Comparison of ENCODE assay signal across 9 cellular contexts in genomic region chr20:48722737-48723191, GRCh38.
DNase-seq lines count a peak whose midpoint lies in the region; ATAC-seq and TF ChIP-seq lines count a peak whose summit lies in the region.
"Had no signal": no experiment of that assay in that cellular context is flagged by ENCODE, and none has a peak within 500 bp of the region (broad histone marks: within the 10 kb centered on the region; RNA-seq: fewer than 3 reads in every experiment).

No MANE protein-coding gene starts in this region.

- peak overlapping the region; percentile 23 to 77 (median 74) for H3K27ac ChIP-seq in gastroesophageal sphincter
- H3K27ac ChIP-seq: 22Rv1 had no signal

- POLR2A ChIA-PET in activated CD4-positive, alpha-beta T cell treated with anti-CD3 and anti-CD28 coated beads, Interleukin-2, amount 10 ng/mL, durations not matched to agents 7 days and 5 days (lab: Charles Lee) = interaction anchor here (0.6 to 1.1 kb wide), 2 partner anchors 16 to 119 kb away, joined by 3 read pairs; no protein-coding TSS in a partner anchor

- CTCF ChIA-PET in activated CD4-positive, alpha-beta T cell treated with anti-CD3 and anti-CD28 coated beads, Interleukin-2, amount 10 ng/mL, durations not matched to agents 7 days and 5 days (lab: Charles Lee) = interaction anchor here (0.7 to 1.0 kb wide), 4 partner anchors 11 to 56 kb away, joined by 3 to 5 read pairs (median 3); no protein-coding TSS in a partner anchor

- H3K27me3 Mint-ChIP-seq in stimulated activated naive B cell treated with anti-CD40 and anti-IgM and Interleukin-4, amounts not matched to agents 10 μg/mL and 1 μg/mL and 100 μg/mL, for 72 hours = no peaks in the 10 kb centered on the region
- no peaks in the 10 kb centered on the region for H3K27me3 Mint-ChIP-seq in activated CD4-positive, alpha-beta T cell treated with anti-CD3 and anti-CD28 coated beads, Interleukin-2, amount 10 ng/mL, durations not matched to agents 7 days and 5 days

- no peak for ATAC-seq in gastroesophageal sphincter
- ATAC-seq in stimulated activated naive B cell treated with anti-CD40 and anti-IgM and Interleukin-4, amounts not matched to agents 10 μg/mL and 1 μg/mL and 100 μg/mL, for 72 hours (replicated peaks) = peak; percentile 67 to 71
- ATAC-seq in HG02763 (IDR thresholded peaks at IDR 0.05; ENCODE audit: unreplicated experiment) = no peak

- TF ChIP-seq EP300 in gastroesophageal sphincter (IDR thresholded peaks at IDR 0.05) = no peak

- DNase-seq in DMS 273 (lab: John Stamatoyannopoulos, UW; ENCODE audit: unreplicated experiment) (peak; percentile 66), DMS 273 treated with DMSO at 0.1 percent for 48 hours (lab: John Stamatoyannopoulos, UW) (no peak), T1000 (lab: John Stamatoyannopoulos, UW) (peak; percentile 69), NCI-H1105 (lab: John Stamatoyannopoulos, UW) (no peak)
- peak; percentile 35 for DNase-seq in stimulated activated naive B cell treated with anti-CD40 and anti-IgM and Interleukin-4, amounts not matched to agents 10 μg/mL and 1 μg/mL and 100 μg/mL, for 72 hours
- DNase-seq in activated CD4-positive, alpha-beta T cell treated with anti-CD3 and anti-CD28 coated beads, Interleukin-2, amount 10 ng/mL, durations not matched to agents 7 days and 5 days = no peak

- WGBS in gastroesophageal sphincter (ENCODE audit: low coverage in 1 of 2), 2 donors = no CpG with 5 or more reads among the region's 8 CpGs

- H3K36me3 ChIP-seq in gastroesophageal sphincter = peaks cover 0 to 6% of the 10 kb centered on the region in 2 donors

- peaks cover 0 to 11% (median 0%) of the 10 kb centered on the region in 3 donors for H3K9me3 ChIP-seq in gastroesophageal sphincter

- peaks cover 40 to 72% of the 10 kb centered on the region in 2 donors for H3K36me3 Mint-ChIP-seq in stimulated activated naive B cell treated with anti-CD40 and anti-IgM and Interleukin-4, amounts not matched to agents 10 μg/mL and 1 μg/mL and 100 μg/mL, for 72 hours
- H3K36me3 Mint-ChIP-seq in activated CD4-positive, alpha-beta T cell treated with anti-CD3 and anti-CD28 coated beads, Interleukin-2, amount 10 ng/mL, durations not matched to agents 7 days and 5 days (ENCODE audit: low read depth) = peaks cover 58% of the 10 kb centered on the region

- peaks cover 60 to 71% of the 10 kb centered on the region in 2 donors for H3K4me1 Mint-ChIP-seq in stimulated activated naive B cell treated with anti-CD40 and anti-IgM and Interleukin-4, amounts not matched to agents 10 μg/mL and 1 μg/mL and 100 μg/mL, for 72 hours
- peaks cover 64% of the 10 kb centered on the region for H3K4me1 Mint-ChIP-seq in activated CD4-positive, alpha-beta T cell treated with anti-CD3 and anti-CD28 coated beads, Interleukin-2, amount 10 ng/mL, durations not matched to agents 7 days and 5 days

- no peak for TF ChIP-seq CTCF in gastroesophageal sphincter (IDR thresholded peaks at IDR 0.05)

- peak overlapping the region; percentile 52 to 59 for H3K4me3 Mint-ChIP-seq in stimulated activated naive B cell treated with anti-CD40 and anti-IgM and Interleukin-4, amounts not matched to agents 10 μg/mL and 1 μg/mL and 100 μg/mL, for 72 hours
- H3K4me3 Mint-ChIP-seq in activated CD4-positive, alpha-beta T cell treated with anti-CD3 and anti-CD28 coated beads, Interleukin-2, amount 10 ng/mL, durations not matched to agents 7 days and 5 days = no peak overlapping the region

- no peak overlapping the region for H3K4me3 ChIP-seq in gastroesophageal sphincter

- peaks cover 0 to 60% (median 9%) of the 10 kb centered on the region in 3 donors for H3K4me1 ChIP-seq in gastroesophageal sphincter

- H3K9me3 Mint-ChIP-seq in stimulated activated naive B cell treated with anti-CD40 and anti-IgM and Interleukin-4, amounts not matched to agents 10 μg/mL and 1 μg/mL and 100 μg/mL, for 72 hours = peaks cover 7 to 11% of the 10 kb centered on the region in 2 donors
- no peaks in the 10 kb centered on the region for H3K9me3 Mint-ChIP-seq in activated CD4-positive, alpha-beta T cell treated with anti-CD3 and anti-CD28 coated beads, Interleukin-2, amount 10 ng/mL, durations not matched to agents 7 days and 5 days

- no peak for TF ChIP-seq POLR2A in gastroesophageal sphincter (IDR thresholded peaks at IDR 0.05)

- no peaks in the 10 kb centered on the region for H3K27me3 ChIP-seq in gastroesophageal sphincter

- peak overlapping the region; percentile 93 for H3K27ac Mint-ChIP-seq in stimulated activated naive B cell treated with anti-CD40 and anti-IgM and Interleukin-4, amounts not matched to agents 10 μg/mL and 1 μg/mL and 100 μg/mL, for 72 hours
- no peak overlapping the region for H3K27ac Mint-ChIP-seq in activated CD4-positive, alpha-beta T cell treated with anti-CD3 and anti-CD28 coated beads, Interleukin-2, amount 10 ng/mL, durations not matched to agents 7 days and 5 days

Comparison
In these comparisons a context has a peak if more than half of its experiments do, and no peak if none do; other contexts are left out.
1. DNase-seq: peak in DMS 273 (single experiment), T1000 (single experiment) and stimulated activated naive B cell treated with anti-CD40 and anti-IgM and Interleukin-4, amounts not matched to agents 10 μg/mL and 1 μg/mL and 100 μg/mL, for 72 hours (single experiment); none in DMS 273 treated with DMSO at 0.1 percent for 48 hours (single experiment), NCI-H1105 (single experiment) and activated CD4-positive, alpha-beta T cell treated with anti-CD3 and anti-CD28 coated beads, Interleukin-2, amount 10 ng/mL, durations not matched to agents 7 days and 5 days (single experiment).
2. ATAC-seq: peak in stimulated activated naive B cell treated with anti-CD40 and anti-IgM and Interleukin-4, amounts not matched to agents 10 μg/mL and 1 μg/mL and 100 μg/mL, for 72 hours (2 of 2); none in gastroesophageal sphincter (single experiment) and HG02763 (single experiment).